In genomic region chr2:169673921-169674320, GRCh38 we compare ENCODE assay signal across 33 cellular contexts. TPM values are rescaled to one million over a fixed set of nuclear protein-coding genes. Genes with fewer than 3 reads are reported as not detected.
"Had no signal": no experiment of that assay in that cellular context is flagged by ENCODE, and none has a peak within 500 bp of the region (broad histone marks: within the 10 kb centered on the region; RNA-seq: fewer than 3 reads in every experiment).

No MANE protein-coding gene starts in this region.

- H3K9me3 ChIP-seq: MG63, Peyer's patch, SJSA1, SK-N-SH had no signal

- DNase-seq: activated CD4-positive, alpha-beta memory T cell treated with anti-CD3 and anti-CD28 coated beads, Interleukin-2, amount 10 ng/mL, durations not matched to agents 7 days and 5 days; activated CD4-positive, alpha-beta T cell treated with anti-CD3 and anti-CD28 coated beads for 1 hour; activated CD4-positive, alpha-beta T cell treated with anti-CD3 and anti-CD28 coated beads for 48 hours; activated CD4-positive, CD25-positive, alpha-beta regulatory T cell; activated CD8-positive, alpha-beta memory T cell treated with anti-CD3 and anti-CD28 coated beads for 24 hours; activated CD8-positive, alpha-beta memory T cell treated with anti-CD3 and anti-CD28 coated beads, Interleukin-2, amount 10 ng/mL, durations not matched to agents 7 days and 5 days; activated CD8-positive, alpha-beta memory T cell treated with anti-CD3 and anti-CD28 coated beads, Interleukin-2, amount 50 U/mL, for 48 hours; activated effector memory CD4-positive, alpha-beta T cell treated with anti-CD3 and anti-CD28 coated beads, Interleukin-2, amount 50 U/mL, for 16 hours; activated naive CD4-positive, alpha-beta T cell; activated naive CD4-positive, alpha-beta T cell treated with anti-CD3 and anti-CD28 coated beads, Interleukin-2, amount 50 U/mL, for 16 hours; activated naive CD8-positive, alpha-beta T cell treated with anti-CD3 and anti-CD28 coated beads for 36 hours; activated T-cell treated with anti-CD3 and anti-CD28 coated beads, Interleukin-2, amount 50 U/mL, for 48 hours; amniotic stem cell; aorta; brain microvascular endothelial cell; MG63; NCI-H1048; NCI-H1105 treated with DMSO at 0.1 percent for 48 hours; NCI-H1436; NCI-H1694; NCI-H1930; NCI-H2081 treated with DMSO at 0.1 percent for 48 hours; NCI-H345; NCI-H524 treated with DMSO at 0.1 percent for 48 hours; Peyer's patch; RPMI8226; SHP77 treated with DMSO at 0.1 percent for 48 hours; SK-N-SH; T-cell; T-helper 17 cell had no signal

- H3K9me2 ChIP-seq: SK-N-SH had no signal

- H3K4me3 ChIP-seq: cardiac muscle cell, MG63, Peyer's patch, SJSA1 had no signal

- ATAC-seq: activated CD8-positive, alpha-beta memory T cell treated with anti-CD3 and anti-CD28 coated beads, Interleukin-2, amount 10 ng/mL, durations not matched to agents 7 days and 5 days; T-cell; T-helper 17 cell had no signal

- H3K4me2 ChIP-seq: SK-N-SH had no signal

- H3K4me1 ChIP-seq: Peyer's patch, SJSA1 had no signal

- H3K27me3 ChIP-seq: brain microvascular endothelial cell, cardiac muscle cell, MG63, Peyer's patch had no signal

- H3K36me3 ChIP-seq: brain microvascular endothelial cell, cardiac muscle cell, MG63, Peyer's patch, SJSA1 had no signal

- H3K9ac ChIP-seq: SK-N-SH had no signal

- H3K27ac ChIP-seq: brain microvascular endothelial cell, cardiac muscle cell, Peyer's patch, SJSA1, VCaP had no signal

RNA-seq across cellular contexts. Expression of gene CFAP210, which starts 20.3 kb away (rescaled TPM):
- total RNA-seq: activated CD4-positive, alpha-beta memory T cell treated with anti-CD3 and anti-CD28 coated beads, Interleukin-2, amount 10 ng/mL, durations not matched to agents 7 days and 5 days; activated CD8-positive, alpha-beta memory T cell treated with anti-CD3 and anti-CD28 coated beads, Interleukin-2, amount 10 ng/mL, durations not matched to agents 7 days and 5 days; activated naive CD8-positive, alpha-beta T cell treated with anti-CD3 and anti-CD28 coated beads for 36 hours; cardiac muscle cell; Peyer's patch; SJSA1 had no signal
